1 cellular context compared by ENCODE assay signal in genomic region chr16:1775006-1775845, GRCh38.
TF ChIP-seq lines count a peak whose summit lies in the region.

No MANE protein-coding gene starts in this region.

TF ChIP-seq in H1, 55 proteins besides CTCF, POLR2A, EP300 and RAD21:
- TF ChIP-seq SRF (IDR thresholded peaks at IDR 0.05; ENCODE audit: low read depth, low read length) (no peak), KDM4A (IDR thresholded peaks at IDR 0.05; ENCODE audit: low read depth, low read length, severe bottlenecking) (no peak), CHD1 (IDR thresholded peaks at IDR 0.05; ENCODE audit: low read depth, low read length) (no peak), GTF2F1 (IDR thresholded peaks at IDR 0.05; ENCODE audit: borderline replicate concordance, low read depth, low read length) (no peak), SP4 (IDR thresholded peaks at IDR 0.05; ENCODE audit: low read length) (no peak), BACH1 (IDR thresholded peaks at IDR 0.05; ENCODE audit: low read length) (no peak), E2F6 (IDR thresholded peaks at IDR 0.05) (no peak), RXRA (IDR thresholded peaks at IDR 0.05; ENCODE audit: insufficient read depth, low read depth, low read length) (no peak), HDAC6 (IDR thresholded peaks at IDR 0.05; ENCODE audit: low read depth, low read length) (no peak), PHF8 (conservative IDR thresholded peaks at IDR 0.05; ENCODE audit: low read depth, low read length) (no peak), MAFK (IDR thresholded peaks at IDR 0.05; ENCODE audit: low read depth, low read length) (no peak)
TF ChIP-seq in H1: peak in this region for 0.
